In genomic region chr16:20933589-20933988, GRCh38 we compare ENCODE assay signal across 33 cellular contexts.
"Had no signal": no experiment of that assay in that cellular context is flagged by ENCODE, and none has a peak within 500 bp of the region (broad histone marks: within the 10 kb centered on the region; RNA-seq: fewer than 3 reads in every experiment).

No MANE protein-coding gene starts in this region.

- H2AFZ ChIP-seq: hepatocyte had no signal

- H3K27me3 ChIP-seq: body of pancreas, breast epithelium, cardiac muscle cell, dorsolateral prefrontal cortex, foreskin keratinocyte, gastrocnemius medialis, heart left ventricle, hepatocyte had no signal

- ATAC-seq: activated CD4-positive, alpha-beta T cell treated with anti-CD3 and anti-CD28 coated beads for 36 hours; activated naive CD4-positive, alpha-beta T cell treated with anti-CD3 and anti-CD28 coated beads, Interleukin-2, amount 50 U/mL, for 72 hours; activated T-cell treated with anti-CD3 and anti-CD28 coated beads, Interleukin-2, amount 50 U/mL, for 72 hours; body of pancreas; esophagus mucosa; foreskin keratinocyte; gastrocnemius medialis; heart left ventricle had no signal

- H3K4me1 ChIP-seq: body of pancreas, breast epithelium, foreskin keratinocyte had no signal

- H3K27ac ChIP-seq: body of pancreas, breast epithelium, cardiac muscle cell, coronary artery, dorsolateral prefrontal cortex, foreskin keratinocyte, gastrocnemius medialis, heart left ventricle, hepatocyte had no signal

- H3K4me2 ChIP-seq: hepatocyte had no signal

- DNase-seq: activated CD4-positive, alpha-beta memory T cell treated with anti-CD3 and anti-CD28 coated beads, Interleukin-2, amount 10 ng/mL, durations not matched to agents 7 days and 5 days; activated CD4-positive, alpha-beta T cell treated with anti-CD3 and anti-CD28 coated beads for 36 hours; activated CD4-positive, alpha-beta T cell treated with anti-CD3 and anti-CD28 coated beads, Interleukin-2, amount 10 ng/mL, durations not matched to agents 7 days and 5 days; activated CD4-positive, alpha-beta T cell treated with anti-CD3 and anti-CD28 coated beads, Interleukin-2, amount 50 U/mL, for 4 hours; activated CD4-positive, CD25-positive, alpha-beta regulatory T cell; activated CD4-positive, CD25-positive, alpha-beta regulatory T cell treated with anti-CD3 and anti-CD28 coated beads, Interleukin-2, amount 50 U/mL, for 72 hours; activated CD8-positive, alpha-beta memory T cell treated with anti-CD3 and anti-CD28 coated beads, Interleukin-2, amount 50 U/mL, for 48 hours; activated gamma-delta T cell; activated naive CD4-positive, alpha-beta T cell; activated naive CD4-positive, alpha-beta T cell treated with anti-CD3 and anti-CD28 coated beads, Interleukin-2, amount 10 ng/mL, durations not matched to agents 7 days and 5 days; activated naive CD8-positive, alpha-beta T cell treated with anti-CD3 and anti-CD28 coated beads, Interleukin-2, amount 10 ng/mL, durations not matched to agents 7 days and 5 days; activated T-cell treated with anti-CD3 and anti-CD28 coated beads for 4 hours; activated T-cell treated with anti-CD3 and anti-CD28 coated beads, Interleukin-2, amount 50 U/mL, for 24 hours; activated T-cell treated with anti-CD3 and anti-CD28 coated beads, Interleukin-2, amount 50 U/mL, for 72 hours; amygdala; aorta; body of pancreas; central memory CD4-positive, alpha-beta T cell; cerebellar nuclear complex; dorsolateral prefrontal cortex; effector memory CD4-positive, alpha-beta T cell; endodermal cell; foreskin keratinocyte; gastrocnemius medialis; glutamatergic neuron; heart left ventricle; T-helper 2 cell had no signal

- H3K4me3 ChIP-seq: body of pancreas, breast epithelium, cardiac muscle cell, coronary artery, dorsolateral prefrontal cortex, gastrocnemius medialis, heart left ventricle, hepatocyte had no signal

- H3K36me3 ChIP-seq: breast epithelium, cardiac muscle cell, gastrocnemius medialis, heart left ventricle had no signal

- H3K9me3 ChIP-seq: body of pancreas, breast epithelium, gastrocnemius medialis, heart left ventricle had no signal
